ENCODE assay signal across 24 cellular contexts in genomic region chr4:155522201-155522600, GRCh38.
DNase-seq lines count a peak whose midpoint lies in the region; ATAC-seq and TF ChIP-seq lines count a peak whose summit lies in the region.
"Had no signal": no experiment of that assay in that cellular context is flagged by ENCODE, and none has a peak within 500 bp of the region (broad histone marks: within the 10 kb centered on the region; RNA-seq: fewer than 3 reads in every experiment).

No MANE protein-coding gene starts in this region.

- H2AK5ac ChIP-seq in IMR-90 (ENCODE audit: low read depth, low read length) (no peak overlapping the region), trophoblast cell (ENCODE audit: low read length) (no peak overlapping the region)

- H3K4me1 ChIP-seq in IMR-90 (ENCODE audit: control insufficient read depth, insufficient read depth, low read length): peaks cover 11% of the 10 kb centered on the region
- peaks cover 2% of the 10 kb centered on the region for H3K4me1 ChIP-seq in stomach smooth muscle (ENCODE audit: control insufficient read depth, insufficient read depth, low read length)
- no peaks in the 10 kb centered on the region for H3K4me1 ChIP-seq in Caco-2
- H3K4me1 ChIP-seq in trophoblast cell (ENCODE audit: control insufficient read depth in 1 of 2, insufficient read depth in 2 of 2, low read length in 2 of 2): no peaks in the 10 kb centered on the region
- H3K4me1 ChIP-seq: neural progenitor cell had no signal

- H3K4me3 ChIP-seq in IMR-90 (ENCODE audit: insufficient read depth, low read depth, low read length) (no peak overlapping the region), stomach smooth muscle (ENCODE audit: low read length in 2 of 2) (no peak overlapping the region), Caco-2 (ENCODE audit: low read depth, low read length) (no peak overlapping the region), trophoblast cell (ENCODE audit: low read depth, low read length) (no peak overlapping the region)
- H3K4me3 ChIP-seq: BLaER1 treated with 17β-estradiol and CSF1 and Interleukin-3, amounts not matched to agents 10 nM and 100 nM; coronary artery; neural progenitor cell; SJSA1 had no signal

- H2BK5ac ChIP-seq in IMR-90 (ENCODE audit: low read depth, low read length, poor library complexity, severe bottlenecking): peak overlapping the region; percentile 67
- no peak overlapping the region for H2BK5ac ChIP-seq in trophoblast cell (ENCODE audit: low read depth, low read length, poor library complexity)

- H3K4me2 ChIP-seq in IMR-90 (ENCODE audit: low read depth, low read length) (peak overlapping the region; percentile 57), trophoblast cell (ENCODE audit: low read length) (no peak overlapping the region)
- H3K4me2 ChIP-seq: BLaER1 treated with 17β-estradiol and CSF1 and Interleukin-3, amounts not matched to agents 10 nM and 100 nM; neural progenitor cell had no signal

- H3K36me3 ChIP-seq in IMR-90 (ENCODE audit: control insufficient read depth, insufficient read depth, low read length): no peaks in the 10 kb centered on the region
- H3K36me3 ChIP-seq in stomach smooth muscle (ENCODE audit: control insufficient read depth in 2 of 2, insufficient read depth in 2 of 2, low read length in 2 of 2): no peaks in the 10 kb centered on the region
- no peaks in the 10 kb centered on the region for H3K36me3 ChIP-seq in Caco-2 (ENCODE audit: control insufficient read depth, insufficient read depth, low read length)
- no peaks in the 10 kb centered on the region for H3K36me3 ChIP-seq in trophoblast cell (ENCODE audit: control insufficient read depth in 1 of 2, insufficient read depth in 2 of 2, low read length in 2 of 2)
- H3K36me3 ChIP-seq: BLaER1 treated with 17β-estradiol and CSF1 and Interleukin-3, amounts not matched to agents 10 nM and 100 nM; brain microvascular endothelial cell; neural progenitor cell; SJSA1 had no signal

- H3K56ac ChIP-seq in IMR-90 (ENCODE audit: extremely low read depth, insufficient read depth, low read length): no peak overlapping the region

- intact Hi-C loops in IMR-90 (cut with micrococcal nuclease): loop anchor here (5.0 kb wide), 1 partner anchor 80 kb away; no protein-coding TSS in a partner anchor
- intact Hi-C loops in Caco-2 (cut with micrococcal nuclease; ENCODE audit: unreplicated experiment): no loop called here

- no peaks in the 10 kb centered on the region for H3K79me2 ChIP-seq in trophoblast cell (ENCODE audit: control insufficient read depth, insufficient read depth, low read length, poor library complexity)

- dilution Hi-C loops in IMR-90 (cut with HindIII; ENCODE audit: low sequenced_read_pairs, unreplicated experiment): no loop called here

- H4K8ac ChIP-seq in IMR-90 (ENCODE audit: low read depth in 2 of 2, low read length in 2 of 2) (no peak overlapping the region), trophoblast cell (ENCODE audit: low read depth, low read length) (no peak overlapping the region)

- H3K23ac ChIP-seq in IMR-90 (ENCODE audit: low read depth, low read length): no peak overlapping the region
- H3K23ac ChIP-seq in trophoblast cell (ENCODE audit: low read length): no peak overlapping the region

- H3K4me3 Mint-ChIP-seq in chondrocyte (ENCODE audit: unreplicated experiment) (no peak overlapping the region), Caco-2 (ENCODE audit: unreplicated experiment) (no peak overlapping the region)
- H3K4me3 Mint-ChIP-seq: activated CD8-positive, alpha-beta T cell treated with anti-CD3 and anti-CD28 coated beads for 36 hours; HFFc6; neural progenitor cell had no signal

- H3K9me3 ChIP-seq in IMR-90 (ENCODE audit: control insufficient read depth, insufficient read depth, low read length) (0 out of 2 replicates have a peak, but pooled peaks cover 2% of the 10 kb centered on the region), stomach smooth muscle (ENCODE audit: control insufficient read depth in 2 of 2, low read length in 2 of 2) (peaks cover 4% of the 10 kb centered on the region in 2 donors), Caco-2 (0 out of 2 replicates have a peak, but pooled peaks cover 9% of the 10 kb centered on the region), trophoblast cell (ENCODE audit: insufficient read depth, low read depth, low read length) (no peaks in the 10 kb centered on the region)

- H2BK120ac ChIP-seq in IMR-90 (ENCODE audit: low read depth, low read length): no peak overlapping the region
- no peak overlapping the region for H2BK120ac ChIP-seq in trophoblast cell (ENCODE audit: insufficient read depth, low read length, poor library complexity)

- H3K79me1 ChIP-seq in IMR-90 (ENCODE audit: low read depth in 1 of 2, low read length in 2 of 2) (no peaks in the 10 kb centered on the region), trophoblast cell (ENCODE audit: low read length) (no peaks in the 10 kb centered on the region)

- H2BK12ac ChIP-seq in trophoblast cell (ENCODE audit: low read length): no peak overlapping the region

- peak; percentile 1; the same call in 1 of the 2 replicates for TF ChIP-seq RAD21 in IMR-90 (IDR thresholded peaks at IDR 0.05; ENCODE audit: low read length)

- H2BK20ac ChIP-seq in IMR-90 (ENCODE audit: low read depth, low read length): 0 out of 2 replicates have a peak overlapping the region, but pooled peaks have one; percentile 27

- H3K27me3 Mint-ChIP-seq in chondrocyte (ENCODE audit: low read depth) (peaks cover under 1% of the 10 kb centered on the region), Caco-2 (ENCODE audit: insufficient read depth, unreplicated experiment) (no peaks in the 10 kb centered on the region)

- no peak overlapping the region for H3K9ac ChIP-seq in IMR-90 (ENCODE audit: low read depth, low read length)
- H3K9ac ChIP-seq in stomach smooth muscle (ENCODE audit: low read length in 2 of 2): no peak overlapping the region
- H3K9ac ChIP-seq in trophoblast cell (ENCODE audit: low read length): no peak overlapping the region
- H3K9ac ChIP-seq: BLaER1 treated with 17β-estradiol and CSF1 and Interleukin-3, amounts not matched to agents 10 nM and 100 nM; neural progenitor cell had no signal

- peak; percentile 86 for ATAC-seq in IMR-90 (ENCODE audit: low read depth)
- ATAC-seq in HG03025 (IDR thresholded peaks at IDR 0.05; ENCODE audit: low FRiP score, unreplicated experiment): no peak
- ATAC-seq: activated CD4-positive, CD25-positive, alpha-beta regulatory T cell treated with anti-CD3 and anti-CD28 coated beads, Interleukin-2, amount 50 U/mL, for 24 hours; activated CD8-positive, alpha-beta T cell treated with anti-CD3 and anti-CD28 coated beads for 36 hours had no signal

- H4K12ac ChIP-seq in trophoblast cell (ENCODE audit: low read depth, low read length): no peak overlapping the region

- H3K36me3 Mint-ChIP-seq in chondrocyte (ENCODE audit: low read depth) (peaks cover 1% of the 10 kb centered on the region), Caco-2 (ENCODE audit: insufficient read depth, unreplicated experiment) (no peaks in the 10 kb centered on the region)
- H3K36me3 Mint-ChIP-seq: neural progenitor cell had no signal

- H3K9me3 Mint-ChIP-seq in chondrocyte (ENCODE audit: low read depth) (peaks cover 17% of the 10 kb centered on the region), Caco-2 (ENCODE audit: unreplicated experiment) (peaks cover 35% of the 10 kb centered on the region)

- peak overlapping the region; percentile 55; the same call in 1 of the 2 replicates for H4K5ac ChIP-seq in IMR-90 (ENCODE audit: low read depth, low read length)

- no peak overlapping the region for H2AK9ac ChIP-seq in IMR-90 (replicated peaks; ENCODE audit: low read depth, low read length, poor library complexity)

- H3K27me3 ChIP-seq in IMR-90 (ENCODE audit: control insufficient read depth, insufficient read depth, low read length): no peaks in the 10 kb centered on the region
- no peaks in the 10 kb centered on the region for H3K27me3 ChIP-seq in stomach smooth muscle (ENCODE audit: control insufficient read depth in 1 of 2, insufficient read depth in 2 of 2, low read length in 2 of 2)
- no peaks in the 10 kb centered on the region for H3K27me3 ChIP-seq in Caco-2 (replicated peaks; ENCODE audit: control insufficient read depth, insufficient read depth, low read length)
- no peaks in the 10 kb centered on the region for H3K27me3 ChIP-seq in trophoblast cell (ENCODE audit: insufficient read depth, low read length)
- H3K27me3 ChIP-seq: BLaER1 treated with 17β-estradiol and CSF1 and Interleukin-3, amounts not matched to agents 10 nM and 100 nM; brain microvascular endothelial cell; neural progenitor cell; SJSA1 had no signal

- peak overlapping the region; percentile 60 for H3K27ac Mint-ChIP-seq in chondrocyte (ENCODE audit: unreplicated experiment)
- H3K27ac Mint-ChIP-seq in Caco-2 (ENCODE audit: unreplicated experiment): no peak overlapping the region
- H3K27ac Mint-ChIP-seq: activated CD8-positive, alpha-beta T cell treated with anti-CD3 and anti-CD28 coated beads for 36 hours; HFFc6; neural progenitor cell had no signal

- H4K20me1 ChIP-seq in IMR-90 (ENCODE audit: insufficient read depth, low read length): no peaks in the 10 kb centered on the region; the same call in 1 of the 2 replicates
- H4K20me1 ChIP-seq: BLaER1 treated with 17β-estradiol and CSF1 and Interleukin-3, amounts not matched to agents 10 nM and 100 nM had no signal

- WGBS in IMR-90 (ENCODE audit: extremely low coverage in 2 of 2, insufficient read length in 1 of 2), 2 experiments: no CpG with 5 or more reads among the region's 2 CpGs
- no CpG with 5 or more reads among the region's 2 CpGs for WGBS in trophoblast cell (ENCODE audit: extremely low coverage, insufficient coverage, insufficient read length)

- H2BK15ac ChIP-seq in IMR-90 (ENCODE audit: low read depth, low read length): no peak overlapping the region

- H3K14ac ChIP-seq in IMR-90 (replicated peaks; ENCODE audit: low read depth, low read length) (no peak overlapping the region), trophoblast cell (ENCODE audit: low read length) (no peak overlapping the region)

- no peak for TF ChIP-seq POLR2A in IMR-90 (IDR thresholded peaks at IDR 0.05; ENCODE audit: low read depth, low read length)

- no peaks in the 10 kb centered on the region for H3K9me1 ChIP-seq in IMR-90 (ENCODE audit: insufficient read depth, low read length)

- no peak overlapping the region for H2AFZ ChIP-seq in IMR-90 (replicated peaks; ENCODE audit: low read length, poor library complexity)
- no peak overlapping the region for H2AFZ ChIP-seq in trophoblast cell (ENCODE audit: insufficient read depth, low read length, poor library complexity)
- H2AFZ ChIP-seq: neural progenitor cell had no signal

- peak; percentile 93 for DNase-seq in IMR-90
- no peak for DNase-seq in chondrocyte (ENCODE audit: low spot score)
- DNase-seq in iris pigment epithelial cell (ENCODE audit: low read depth): peak; percentile 94
- no peak for DNase-seq in Caco-2
- DNase-seq in CD1c-positive myeloid dendritic cell (ENCODE audit: extremely low spot score): no peak
- DNase-seq in trophoblast cell: no peak
- DNase-seq: activated CD8-positive, alpha-beta T cell treated with anti-CD3 and anti-CD28 coated beads for 36 hours; activated effector memory CD4-positive, alpha-beta T cell treated with anti-CD3 and anti-CD28 coated beads, Interleukin-2, amount 50 U/mL, for 16 hours; brain microvascular endothelial cell; Calu3; HFFc6; NCI-H1417 treated with DMSO at 0.1 percent for 48 hours; NCI-H2081 treated with DMSO at 0.1 percent for 48 hours; NCI-H345; NCI-H748 treated with DMSO at 0.1 percent for 48 hours; posterior cingulate gyrus; T-helper 1 cell had no signal

- in situ Hi-C loops in IMR-90 (cut with MboI; ENCODE audit: low sequenced_read_pairs): no loop called here

- H3K4me1 Mint-ChIP-seq in chondrocyte (ENCODE audit: low read depth) (peaks cover 17% of the 10 kb centered on the region), Caco-2 (ENCODE audit: low read depth, unreplicated experiment) (no peaks in the 10 kb centered on the region)
- H3K4me1 Mint-ChIP-seq: neural progenitor cell had no signal

- H3K4ac ChIP-seq in IMR-90 (ENCODE audit: low read depth, low read length) (no peak overlapping the region), trophoblast cell (ENCODE audit: low read depth, low read length) (no peak overlapping the region)

- H4K91ac ChIP-seq in IMR-90 (ENCODE audit: insufficient read depth, low read depth, low read length) (no peak overlapping the region), trophoblast cell (ENCODE audit: low read depth, low read length) (no peak overlapping the region)

- BruUV-seq in IMR-90 (replicated peaks; lab: Mats Ljungman, UMichigan) (no TSS peak), Caco-2 (replicated peaks; lab: Mats Ljungman, UMichigan) (no TSS peak)

- peak overlapping the region; percentile 78 for H3K18ac ChIP-seq in IMR-90 (ENCODE audit: low read depth, low read length)
- H3K18ac ChIP-seq in trophoblast cell (ENCODE audit: low read length): no peak overlapping the region

- CTCF ChIA-PET in IMR-90 (lab: Yijun Ruan, JAX) (interaction anchor here (1.0 to 1.6 kb wide), 3 partner anchors 14 to 76 kb away, joined by 3 to 4 read pairs (median 3); no protein-coding TSS in a partner anchor), Caco-2 (lab: Charles Lee) (no interaction called here)

- POLR2A ChIA-PET in IMR-90 (lab: Charles Lee; ENCODE audit: unreplicated experiment): no interaction called here
- POLR2A ChIA-PET in Caco-2 (lab: Charles Lee): no interaction called here

- H3K27ac ChIP-seq in IMR-90 (ENCODE audit: insufficient read depth, low read length): peak overlapping the region; percentile 48; the same call in 1 of the 2 replicates
- peak overlapping the region; percentile 7 for H3K27ac ChIP-seq in stomach smooth muscle (ENCODE audit: low read length)
- H3K27ac ChIP-seq in trophoblast cell (ENCODE audit: low read depth, low read length): no peak overlapping the region
- H3K27ac ChIP-seq: BLaER1 treated with 17β-estradiol and CSF1 and Interleukin-3, amounts not matched to agents 10 nM and 100 nM; brain microvascular endothelial cell; coronary artery; neural progenitor cell; SJSA1 had no signal

- no peak for TF ChIP-seq CTCF in IMR-90 (conservative IDR thresholded peaks at IDR 0.05; ENCODE audit: low read depth, low read length)
- no peak for TF ChIP-seq CTCF in chondrocyte (IDR thresholded peaks at IDR 0.05)
- no peak for TF ChIP-seq CTCF in Caco-2 (IDR thresholded peaks at IDR 0.05; ENCODE audit: insufficient read depth in 1 of 2, low read depth in 1 of 2, low read length in 1 of 2, severe bottlenecking in 1 of 2, unreplicated experiment in 1 of 2)

Comparison
In these comparisons a context has a peak if more than half of its experiments do, and no peak if none do; other contexts are left out.
1. DNase-seq: peak in IMR-90 (single experiment) and iris pigment epithelial cell (single experiment); none in chondrocyte (single experiment), Caco-2 (0 of 2), CD1c-positive myeloid dendritic cell (single experiment) and trophoblast cell (0 of 2).